Comparison of ENCODE assay signal across 25 cellular contexts in genomic region chr7:96942112-96942511, GRCh38.
"Had no signal": no experiment of that assay in that cellular context is flagged by ENCODE, and none has a peak within 500 bp of the region (broad histone marks: within the 10 kb centered on the region; RNA-seq: fewer than 3 reads in every experiment).

No MANE protein-coding gene starts in this region.

- H3K4me3 Mint-ChIP-seq: T-cell; T-helper 1 cell treated with Interleukin-12 subunit alpha and Interleukin-12 subunit beta and Interleukin-4 antibody, amounts not matched to agents 30 μg/mL and 1 μg/mL, for 36 hours had no signal

- H3K36me3 Mint-ChIP-seq: T-cell had no signal

- DNase-seq: MV-4-11, NCI-H1048, NCI-H1105, NCI-H1417, NCI-H1436 treated with DMSO at 0.1 percent for 48 hours, NCI-H1694, NCI-H187 treated with DMSO at 0.1 percent for 48 hours, NCI-H2029 treated with DMSO at 0.1 percent for 48 hours, NCI-H2107, NCI-H345, NCI-H446 treated with DMSO at 0.1 percent for 48 hours, NCI-H510A treated with DMSO at 0.1 percent for 48 hours, NCI-H526, NCI-H82, PC-3, SHP77, SK-N-SH, SW 1271, T-cell had no signal

- H3K27ac ChIP-seq: HL-60, KMS-11, RWPE1 had no signal

- H3K4me1 Mint-ChIP-seq: T-cell had no signal

- H3K27ac Mint-ChIP-seq: T-cell; T-helper 1 cell treated with Interleukin-12 subunit alpha and Interleukin-12 subunit beta and Interleukin-4 antibody, amounts not matched to agents 30 μg/mL and 1 μg/mL, for 36 hours had no signal

- FAIRE-seq: HTR-8/SVneo had no signal

- H3K9me3 ChIP-seq: SK-N-SH had no signal

- ATAC-seq: Panc1, PC-3, T-cell had no signal

- H3K4me2 ChIP-seq: KMS-11, SK-N-SH had no signal

- H3K9me3 Mint-ChIP-seq: T-cell; T-helper 1 cell treated with Interleukin-12 subunit alpha and Interleukin-12 subunit beta and Interleukin-4 antibody, amounts not matched to agents 30 μg/mL and 1 μg/mL, for 36 hours had no signal
